Comparison of ENCODE assay signal across 1 cellular context in the genomic region with DNA sequence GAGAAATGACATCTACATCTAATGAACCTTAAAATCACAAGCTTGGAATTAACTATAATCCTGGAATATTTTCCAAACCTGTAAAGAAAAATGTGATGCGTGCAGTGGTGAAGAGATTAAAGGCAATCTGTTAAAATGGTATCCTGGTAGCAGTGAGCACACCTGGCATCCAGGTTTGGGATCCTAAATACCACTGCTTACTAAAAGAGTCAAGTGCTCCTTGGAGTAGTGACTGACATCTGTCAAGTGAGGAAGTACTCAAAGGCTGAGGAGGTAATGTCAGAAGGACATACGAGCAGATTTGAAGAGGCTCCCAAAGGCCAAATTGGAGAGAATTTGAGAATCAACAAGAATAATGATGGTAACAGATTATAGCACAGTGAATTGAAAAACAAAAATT.
TF ChIP-seq lines count a peak whose summit lies in the region.

No MANE protein-coding gene starts in this region.

TF ChIP-seq in K562, 482 proteins besides CTCF, POLR2A, EP300 and RAD21 (continued from another document):
- TF ChIP-seq, protein P1, sequence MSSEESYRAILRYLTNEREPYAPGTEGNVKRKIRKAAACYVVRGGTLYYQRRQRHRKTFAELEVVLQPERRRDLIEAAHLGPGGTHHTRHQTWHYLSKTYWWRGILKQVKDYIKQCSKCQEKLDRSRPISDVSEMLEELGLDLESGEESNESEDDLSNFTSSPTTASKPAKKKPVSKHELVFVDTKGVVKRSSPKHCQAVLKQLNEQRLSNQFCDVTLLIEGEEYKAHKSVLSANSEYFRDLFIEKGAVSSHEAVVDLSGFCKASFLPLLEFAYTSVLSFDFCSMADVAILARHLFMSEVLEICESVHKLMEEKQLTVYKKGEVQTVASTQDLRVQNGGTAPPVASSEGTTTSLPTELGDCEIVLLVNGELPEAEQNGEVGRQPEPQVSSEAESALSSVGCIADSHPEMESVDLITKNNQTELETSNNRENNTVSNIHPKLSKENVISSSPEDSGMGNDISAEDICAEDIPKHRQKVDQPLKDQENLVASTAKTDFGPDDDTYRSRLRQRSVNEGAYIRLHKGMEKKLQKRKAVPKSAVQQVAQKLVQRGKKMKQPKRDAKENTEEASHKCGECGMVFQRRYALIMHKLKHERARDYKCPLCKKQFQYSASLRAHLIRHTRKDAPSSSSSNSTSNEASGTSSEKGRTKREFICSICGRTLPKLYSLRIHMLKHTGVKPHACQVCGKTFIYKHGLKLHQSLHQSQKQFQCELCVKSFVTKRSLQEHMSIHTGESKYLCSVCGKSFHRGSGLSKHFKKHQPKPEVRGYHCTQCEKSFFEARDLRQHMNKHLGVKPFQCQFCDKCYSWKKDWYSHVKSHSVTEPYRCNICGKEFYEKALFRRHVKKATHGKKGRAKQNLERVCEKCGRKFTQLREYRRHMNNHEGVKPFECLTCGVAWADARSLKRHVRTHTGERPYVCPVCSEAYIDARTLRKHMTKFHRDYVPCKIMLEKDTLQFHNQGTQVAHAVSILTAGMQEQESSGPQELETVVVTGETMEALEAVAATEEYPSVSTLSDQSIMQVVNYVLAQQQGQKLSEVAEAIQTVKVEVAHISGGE (CRISPR knock-in tag; IDR thresholded peaks at IDR 0.05): no peak
- TF ChIP-seq SP1 (CRISPR knock-in tag; IDR thresholded peaks at IDR 0.05): no peak
